Comparison of ENCODE assay signal across 1 cellular context in genomic region chr19:42028304-42029216, GRCh38.
TF ChIP-seq lines count a peak whose summit lies in the region.

No MANE protein-coding gene starts in this region.

TF ChIP-seq in HEK293, 187 proteins besides CTCF, POLR2A, EP300 and RAD21 (continued from another document and continues in another):
- no peak for TF ChIP-seq REST (tag by site-specific recombination; IDR thresholded peaks at IDR 0.05)
- no peak for TF ChIP-seq ZNF292 (tag by site-specific recombination; IDR thresholded peaks at IDR 0.05; ENCODE audit: borderline replicate concordance, low read depth)
- TF ChIP-seq ZNF596 (tag by site-specific recombination; IDR thresholded peaks at IDR 0.05): no peak
- peak; percentile 90 for TF ChIP-seq ZNF24 (tag by site-specific recombination; IDR thresholded peaks at IDR 0.05)
- TF ChIP-seq SETDB1 (IDR thresholded peaks at IDR 0.05; ENCODE audit: insufficient read length, low read length): no peak
- peak; percentile 33; the same call in 1 of the 2 replicates for TF ChIP-seq YY2 (tag by site-specific recombination; IDR thresholded peaks at IDR 0.05)
- peak; percentile 33; the same call in 1 of the 2 replicates for TF ChIP-seq PATZ1 (tag by site-specific recombination; IDR thresholded peaks at IDR 0.05)
- TF ChIP-seq WT1 (tag by site-specific recombination; IDR thresholded peaks at IDR 0.05): no peak
- TF ChIP-seq ZBTB44 (tag by site-specific recombination; IDR thresholded peaks at IDR 0.05): no peak
- no peak for TF ChIP-seq ZNF544 (tag by site-specific recombination; IDR thresholded peaks at IDR 0.05)
- peak; percentile 45 for TF ChIP-seq SP3 (tag by site-specific recombination; IDR thresholded peaks at IDR 0.05)
- no peak for TF ChIP-seq PRDM10 (tag by site-specific recombination; IDR thresholded peaks at IDR 0.05)
- TF ChIP-seq GLI2 (tag by site-specific recombination; IDR thresholded peaks at IDR 0.05; ENCODE audit: borderline replicate concordance, low read depth): no peak
- TF ChIP-seq KLF1 (tag by site-specific recombination; IDR thresholded peaks at IDR 0.05): no peak
- TF ChIP-seq ZFP41 (tag by site-specific recombination; IDR thresholded peaks at IDR 0.05; ENCODE audit: borderline replicate concordance): no peak
- TF ChIP-seq ZNF580 (tag by site-specific recombination; IDR thresholded peaks at IDR 0.05): peak; percentile 89
- no peak for TF ChIP-seq ZNF510 (tag by site-specific recombination; IDR thresholded peaks at IDR 0.05; ENCODE audit: insufficient replicate concordance)
- TF ChIP-seq ZNF473 (tag by site-specific recombination; IDR thresholded peaks at IDR 0.05): no peak
- no peak for TF ChIP-seq ZNF23 (tag by site-specific recombination; IDR thresholded peaks at IDR 0.05; ENCODE audit: borderline replicate concordance)
- TF ChIP-seq KLF7 (tag by site-specific recombination; IDR thresholded peaks at IDR 0.05; ENCODE audit: borderline replicate concordance): no peak
- no peak for TF ChIP-seq ELK4 (IDR thresholded peaks at IDR 0.05; ENCODE audit: borderline replicate concordance, low read depth, low read length)
- peak; percentile 65 for TF ChIP-seq KLF8 (tag by site-specific recombination; IDR thresholded peaks at IDR 0.05)
- no peak for TF ChIP-seq ZNF114 (tag by site-specific recombination; IDR thresholded peaks at IDR 0.05)
- no peak for TF ChIP-seq HOXA7 (CRISPR knock-in tag; IDR thresholded peaks at IDR 0.05; ENCODE audit: borderline replicate concordance)
- TF ChIP-seq IKZF3 (tag by site-specific recombination; IDR thresholded peaks at IDR 0.05): peak; percentile 77
- TF ChIP-seq ZNF302 (tag by site-specific recombination; IDR thresholded peaks at IDR 0.05; ENCODE audit: low read depth): no peak
- TF ChIP-seq ZNF280D (tag by site-specific recombination; IDR thresholded peaks at IDR 0.05): no peak
- no peak for TF ChIP-seq ZNF488 (tag by site-specific recombination; IDR thresholded peaks at IDR 0.05)
- TF ChIP-seq TSHZ1 (tag by site-specific recombination; IDR thresholded peaks at IDR 0.05; ENCODE audit: borderline replicate concordance): no peak
- TF ChIP-seq MZF1 (tag by site-specific recombination; IDR thresholded peaks at IDR 0.05; ENCODE audit: borderline replicate concordance): peak; percentile 55; the same call in 1 of the 2 replicates
- no peak for TF ChIP-seq ZNF426 (tag by site-specific recombination; IDR thresholded peaks at IDR 0.05)
- no peak for TF ChIP-seq ZFP3 (tag by site-specific recombination; IDR thresholded peaks at IDR 0.05; ENCODE audit: low read depth)
- no peak for TF ChIP-seq SCRT2 (tag by site-specific recombination; IDR thresholded peaks at IDR 0.05)
- no peak for TF ChIP-seq ZNF629 (tag by site-specific recombination; IDR thresholded peaks at IDR 0.05)
- TF ChIP-seq ZBTB7A (tag by site-specific recombination; IDR thresholded peaks at IDR 0.05; ENCODE audit: low read depth): no peak
- no peak for TF ChIP-seq PBX3 (CRISPR knock-in tag; IDR thresholded peaks at IDR 0.05)
- TF ChIP-seq ZNF529 (tag by site-specific recombination; IDR thresholded peaks at IDR 0.05; ENCODE audit: insufficient replicate concordance): no peak
- TF ChIP-seq ZBTB21 (tag by site-specific recombination; IDR thresholded peaks at IDR 0.05): no peak
